8 cellular contexts compared by ENCODE assay signal in the genomic region with DNA sequence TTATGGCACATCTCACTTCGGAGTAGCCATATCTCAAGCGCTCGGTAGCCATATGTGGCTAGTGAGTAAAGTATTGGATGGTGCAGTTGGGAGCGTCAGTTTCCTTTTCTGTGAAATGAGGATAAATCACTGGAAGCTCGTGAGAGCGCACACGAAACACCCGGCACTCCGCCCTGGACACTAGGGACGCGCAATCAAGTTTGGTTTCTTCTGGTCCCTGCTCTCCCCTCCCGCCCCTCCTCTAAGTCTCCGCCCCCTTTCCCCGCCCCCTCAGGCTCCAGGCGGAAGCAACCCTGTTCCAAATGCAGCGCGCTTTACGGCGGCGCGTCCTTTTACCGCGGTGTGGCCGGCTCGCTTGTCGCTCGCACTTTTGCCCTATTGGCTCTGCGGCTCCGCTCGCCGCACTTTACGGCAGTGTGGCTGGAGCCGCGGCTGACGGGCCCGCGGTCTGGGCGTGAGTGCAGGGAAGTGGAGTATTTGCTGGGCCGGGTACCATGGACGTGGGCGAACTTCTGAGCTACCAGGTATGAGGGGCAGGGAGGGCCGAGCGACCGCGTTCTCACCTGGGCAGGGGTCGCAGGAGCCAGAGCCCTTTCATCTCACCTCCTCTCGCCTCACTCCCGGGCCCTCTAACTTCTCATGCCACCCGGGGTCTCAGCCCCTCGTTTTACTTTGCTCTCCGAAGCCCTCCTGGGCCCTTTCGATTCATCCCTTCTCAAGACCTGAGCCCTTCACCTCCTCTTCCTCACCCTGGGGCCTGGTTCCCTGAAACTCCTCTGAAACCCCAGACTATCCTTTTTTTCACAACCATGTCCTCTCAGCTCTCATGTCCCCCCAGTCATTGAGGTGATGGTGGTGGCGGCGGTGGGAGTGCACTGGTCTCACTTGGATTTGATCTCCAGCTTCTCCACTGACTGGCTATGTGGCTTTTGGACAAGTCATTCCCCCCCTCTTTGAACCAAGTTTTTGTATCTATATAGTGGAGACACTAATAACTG. TPM values are rescaled to one million over a fixed set of nuclear protein-coding genes. Genes with fewer than 3 reads are reported as not detected.
DNase-seq lines count a peak whose midpoint lies in the region; ATAC-seq and TF ChIP-seq lines count a peak whose summit lies in the region.

A gene with protein sequence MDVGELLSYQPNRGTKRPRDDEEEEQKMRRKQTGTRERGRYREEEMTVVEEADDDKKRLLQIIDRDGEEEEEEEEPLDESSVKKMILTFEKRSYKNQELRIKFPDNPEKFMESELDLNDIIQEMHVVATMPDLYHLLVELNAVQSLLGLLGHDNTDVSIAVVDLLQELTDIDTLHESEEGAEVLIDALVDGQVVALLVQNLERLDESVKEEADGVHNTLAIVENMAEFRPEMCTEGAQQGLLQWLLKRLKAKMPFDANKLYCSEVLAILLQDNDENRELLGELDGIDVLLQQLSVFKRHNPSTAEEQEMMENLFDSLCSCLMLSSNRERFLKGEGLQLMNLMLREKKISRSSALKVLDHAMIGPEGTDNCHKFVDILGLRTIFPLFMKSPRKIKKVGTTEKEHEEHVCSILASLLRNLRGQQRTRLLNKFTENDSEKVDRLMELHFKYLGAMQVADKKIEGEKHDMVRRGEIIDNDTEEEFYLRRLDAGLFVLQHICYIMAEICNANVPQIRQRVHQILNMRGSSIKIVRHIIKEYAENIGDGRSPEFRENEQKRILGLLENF (plus strand): TSS at position 402 of the 998 bp plus-strand sequence. CDS start 93 bp downstream, at position 495.

- peak within 1 kb of the TSS; percentile 91 for H3K4me2 ChIP-seq in fibroblast of lung (ENCODE audit: extremely low read depth, insufficient read depth, low read length)

- peaks cover 22% of the 10 kb centered on the region for H3K79me2 ChIP-seq in fibroblast of lung (ENCODE audit: control insufficient read depth, insufficient read depth, low read length)

- H3K9ac ChIP-seq in fibroblast of lung (ENCODE audit: insufficient read depth, low read length) = peak within 1 kb of the TSS; percentile 71

- H2AFZ ChIP-seq in fibroblast of lung (ENCODE audit: low read length) = peak within 1 kb of the TSS; percentile 93

- TF ChIP-seq CTCF in LNCaP clone FGC (IDR thresholded peaks at IDR 0.05; ENCODE audit: control insufficient read depth, extremely low read depth, insufficient read depth) = no peak
- TF ChIP-seq CTCF in fibroblast of lung (conservative IDR thresholded peaks at IDR 0.05 in 1 of 2, IDR thresholded peaks at IDR 0.05 in 1 of 2; ENCODE audit: low read depth in 1 of 2, low read length in 2 of 2) = peak in 1 of 2 donors; percentile 6

- H3K4me3 ChIP-seq in LNCaP clone FGC (ENCODE audit: low read depth, low read length) (peak within 1 kb of the TSS; percentile 86), fibroblast of lung (replicated peaks in 1 of 4; ENCODE audit: control extremely low read depth in 1 of 4, insufficient read depth in 1 of 4, low read depth in 3 of 4, low read length in 4 of 4) (peak within 1 kb of the TSS; percentile 94 to 97 (median 96))

- POLR2A ChIA-PET in naive thymus-derived CD8-positive, alpha-beta T cell (lab: Charles Lee) = no interaction called here

- H3K4me1 Mint-ChIP-seq in activated T-helper 1 cell treated with anti-CD3 and anti-CD28 coated beads, Interleukin-12 subunit alpha, Interleukin-12 subunit beta, Interleukin-2, Interleukin-4 antibody, amounts not matched to agents 30 ng/mL and 10 ng/mL and 1 ng/mL, durations not matched to agents 14 hours and 24 hours and 36 hours (ENCODE audit: low read depth) = peaks cover 27% of the 10 kb centered on the region
- H3K4me1 Mint-ChIP-seq in naive thymus-derived CD8-positive, alpha-beta T cell = peaks cover 22 to 44% (median 37%) of the 10 kb centered on the region in 4 donors
- peaks cover 14 to 29% of the 10 kb centered on the region in 2 donors for H3K4me1 Mint-ChIP-seq in stimulated activated naive B cell treated with anti-CD40 and anti-IgM and Interleukin-4, amounts not matched to agents 10 μg/mL and 1 μg/mL and 100 μg/mL, for 72 hours

- no peaks in the 10 kb centered on the region for H3K9me3 ChIP-seq in fibroblast of lung (ENCODE audit: control insufficient read depth, insufficient read depth, low read depth, low read length)

- H3K27me3 ChIP-seq in fibroblast of lung (ENCODE audit: control insufficient read depth, insufficient read depth, low read length) = peaks cover 2% of the 10 kb centered on the region

- no peaks in the 10 kb centered on the region for H4K20me1 ChIP-seq in fibroblast of lung (ENCODE audit: control insufficient read depth, extremely low read depth, insufficient read depth, low read length)

- peak; percentile 97 for DNase-seq in EH (ENCODE audit: low read depth)
- DNase-seq in GOT3 (lab: John Stamatoyannopoulos, UW) = peak; percentile 95
- DNase-seq in LNCaP clone FGC (ENCODE audit: low read depth) = peak; percentile 95
- DNase-seq in RPMI8226 = peak; percentile 98
- peak; percentile 95 for DNase-seq in activated T-helper 1 cell treated with anti-CD3 and anti-CD28 coated beads, Interleukin-12 subunit alpha, Interleukin-12 subunit beta, Interleukin-2, Interleukin-4 antibody, amounts not matched to agents 30 ng/mL and 10 ng/mL and 1 ng/mL, durations not matched to agents 14 hours and 24 hours and 36 hours (ENCODE audit: low spot score)
- peak; percentile 97 for DNase-seq in fibroblast of lung (ENCODE audit: low read depth in 2 of 2)
- DNase-seq in naive thymus-derived CD8-positive, alpha-beta T cell = peak; percentile 90 to 97 (median 93)
- DNase-seq in stimulated activated naive B cell treated with anti-CD40 and anti-IgM and Interleukin-4, amounts not matched to agents 10 μg/mL and 1 μg/mL and 100 μg/mL, for 72 hours = peak; percentile 95

- intact Hi-C loops in activated T-helper 1 cell treated with anti-CD3 and anti-CD28 coated beads, Interleukin-12 subunit alpha, Interleukin-12 subunit beta, Interleukin-2, Interleukin-4 antibody, amounts not matched to agents 30 ng/mL and 10 ng/mL and 1 ng/mL, durations not matched to agents 14 hours and 24 hours and 36 hours (cut with micrococcal nuclease) = loop anchor here (1.0 to 2.0 kb wide), 4 partner anchors 41 to 339 kb away; partner anchors contain the start of genes RPRD1B and TTI1

- peak within 1 kb of the TSS; percentile 92 for H3K27ac Mint-ChIP-seq in activated T-helper 1 cell treated with anti-CD3 and anti-CD28 coated beads, Interleukin-12 subunit alpha, Interleukin-12 subunit beta, Interleukin-2, Interleukin-4 antibody, amounts not matched to agents 30 ng/mL and 10 ng/mL and 1 ng/mL, durations not matched to agents 14 hours and 24 hours and 36 hours
- peak within 1 kb of the TSS; percentile 86 to 98 (median 94) for H3K27ac Mint-ChIP-seq in naive thymus-derived CD8-positive, alpha-beta T cell
- peak within 1 kb of the TSS; percentile 91 for H3K27ac Mint-ChIP-seq in stimulated activated naive B cell treated with anti-CD40 and anti-IgM and Interleukin-4, amounts not matched to agents 10 μg/mL and 1 μg/mL and 100 μg/mL, for 72 hours

- H3K36me3 Mint-ChIP-seq in activated T-helper 1 cell treated with anti-CD3 and anti-CD28 coated beads, Interleukin-12 subunit alpha, Interleukin-12 subunit beta, Interleukin-2, Interleukin-4 antibody, amounts not matched to agents 30 ng/mL and 10 ng/mL and 1 ng/mL, durations not matched to agents 14 hours and 24 hours and 36 hours (ENCODE audit: low read depth) = peaks cover 7% of the 10 kb centered on the region
- H3K36me3 Mint-ChIP-seq in naive thymus-derived CD8-positive, alpha-beta T cell = peaks cover 0 to 22% (median 0%) of the 10 kb centered on the region in 3 donors
- H3K36me3 Mint-ChIP-seq in stimulated activated naive B cell treated with anti-CD40 and anti-IgM and Interleukin-4, amounts not matched to agents 10 μg/mL and 1 μg/mL and 100 μg/mL, for 72 hours = peaks cover 16 to 22% of the 10 kb centered on the region in 2 donors

- H3K4me3 Mint-ChIP-seq in activated T-helper 1 cell treated with anti-CD3 and anti-CD28 coated beads, Interleukin-12 subunit alpha, Interleukin-12 subunit beta, Interleukin-2, Interleukin-4 antibody, amounts not matched to agents 30 ng/mL and 10 ng/mL and 1 ng/mL, durations not matched to agents 14 hours and 24 hours and 36 hours = peak within 1 kb of the TSS; percentile 96
- peak within 1 kb of the TSS; percentile 90 to 99 (median 97) for H3K4me3 Mint-ChIP-seq in naive thymus-derived CD8-positive, alpha-beta T cell
- peak within 1 kb of the TSS; percentile 90 to 94 for H3K4me3 Mint-ChIP-seq in stimulated activated naive B cell treated with anti-CD40 and anti-IgM and Interleukin-4, amounts not matched to agents 10 μg/mL and 1 μg/mL and 100 μg/mL, for 72 hours

- peak; percentile 95 to 97 for ATAC-seq in naive thymus-derived CD8-positive, alpha-beta T cell
- peak; percentile 80 to 83 for ATAC-seq in stimulated activated naive B cell treated with anti-CD40 and anti-IgM and Interleukin-4, amounts not matched to agents 10 μg/mL and 1 μg/mL and 100 μg/mL, for 72 hours (replicated peaks)

- no peaks in the 10 kb centered on the region for H3K9me3 Mint-ChIP-seq in activated T-helper 1 cell treated with anti-CD3 and anti-CD28 coated beads, Interleukin-12 subunit alpha, Interleukin-12 subunit beta, Interleukin-2, Interleukin-4 antibody, amounts not matched to agents 30 ng/mL and 10 ng/mL and 1 ng/mL, durations not matched to agents 14 hours and 24 hours and 36 hours
- H3K9me3 Mint-ChIP-seq in naive thymus-derived CD8-positive, alpha-beta T cell = no peaks in the 10 kb centered on the region
- H3K9me3 Mint-ChIP-seq in stimulated activated naive B cell treated with anti-CD40 and anti-IgM and Interleukin-4, amounts not matched to agents 10 μg/mL and 1 μg/mL and 100 μg/mL, for 72 hours = no peaks in the 10 kb centered on the region

- H3K27ac ChIP-seq in fibroblast of lung (ENCODE audit: insufficient read depth, low read length) = peak within 1 kb of the TSS; percentile 77

- H3K4me1 ChIP-seq in fibroblast of lung (ENCODE audit: control insufficient read depth, extremely low read depth, insufficient read depth, low read length) = no peaks in the 10 kb centered on the region

- H3K36me3 ChIP-seq in fibroblast of lung (ENCODE audit: control insufficient read depth, insufficient read depth, low read length) = no peaks in the 10 kb centered on the region

- H3K27me3 Mint-ChIP-seq in activated T-helper 1 cell treated with anti-CD3 and anti-CD28 coated beads, Interleukin-12 subunit alpha, Interleukin-12 subunit beta, Interleukin-2, Interleukin-4 antibody, amounts not matched to agents 30 ng/mL and 10 ng/mL and 1 ng/mL, durations not matched to agents 14 hours and 24 hours and 36 hours (ENCODE audit: insufficient read depth) = peaks cover 7% of the 10 kb centered on the region
- peaks cover 4 to 23% (median 15%) of the 10 kb centered on the region in 5 donors for H3K27me3 Mint-ChIP-seq in naive thymus-derived CD8-positive, alpha-beta T cell
- peaks cover 6 to 27% of the 10 kb centered on the region in 2 donors for H3K27me3 Mint-ChIP-seq in stimulated activated naive B cell treated with anti-CD40 and anti-IgM and Interleukin-4, amounts not matched to agents 10 μg/mL and 1 μg/mL and 100 μg/mL, for 72 hours

RNA-seq across cellular contexts. Expression of the gene that starts here (rescaled TPM):
- 93.5 and 105 TPM in 2 replicates for total RNA-seq in activated T-helper 1 cell treated with anti-CD3 and anti-CD28 coated beads, Interleukin-12 subunit alpha, Interleukin-12 subunit beta, Interleukin-2, Interleukin-4 antibody, amounts not matched to agents 30 ng/mL and 10 ng/mL and 1 ng/mL, durations not matched to agents 14 hours and 24 hours and 36 hours
- 28.5 and 39.0 TPM in 2 replicates for total RNA-seq in fibroblast of lung
- 31.3 and 39.1 TPM in 2 replicates for polyA plus RNA-seq in fibroblast of lung
- 49.6 and 64.1 TPM in 2 replicates for polyA plus RNA-seq in fibroblast of lung (2012)
- 12.4 and 19.5 TPM in 2 replicates for polyA minus RNA-seq in fibroblast of lung (ENCODE audit: low replicate concordance)
- 10 to 100 TPM; 46.9 to 47.5 TPM for total RNA-seq in naive thymus-derived CD8-positive, alpha-beta T cell
- polyA plus RNA-seq in naive thymus-derived CD8-positive, alpha-beta T cell = 10 to 100 TPM; 85.1 to 95.8 (median 90.3) TPM

Comparison
In these comparisons a context has a peak if more than half of its experiments do, and no peak if none do; other contexts are left out.
1. Peak in every context shown above with its lines: DNase-seq, ATAC-seq, H3K4me3 ChIP-seq and H3K27ac ChIP-seq.